1 cellular context compared by ENCODE assay signal in genomic region chr3:64319391-64319790, GRCh38.
A peak's percentile ranks its signal among the peaks of the same experiment; 100 is the strongest.
TF ChIP-seq lines count a peak whose summit lies in the region.

No MANE protein-coding gene starts in this region.

TF ChIP-seq in GM23338, 12 proteins besides CTCF, POLR2A, EP300 and RAD21 (continued from another document):
- peak; percentile 86 for TF ChIP-seq ZNF462 (CRISPR knock-in tag; IDR thresholded peaks at IDR 0.05)
